ENCODE assay signal across 9 cellular contexts in the genomic region with DNA sequence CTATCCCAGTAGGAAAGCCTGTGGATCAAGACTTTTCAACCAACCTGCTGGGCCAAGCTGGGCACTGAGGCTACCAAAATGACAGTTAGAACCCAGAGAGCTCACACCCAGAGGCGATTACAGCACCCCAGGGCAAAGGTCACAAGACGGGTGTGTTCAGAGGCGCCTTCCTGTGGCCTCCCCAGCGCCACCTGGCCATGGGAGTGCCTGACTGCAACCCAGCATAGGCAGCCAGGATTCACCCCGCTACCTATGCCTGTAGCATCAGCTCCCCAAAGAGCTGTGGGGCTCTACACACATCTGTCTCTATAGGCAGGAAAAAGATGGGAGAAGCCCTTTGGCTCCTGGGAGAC. TPM values are rescaled to one million over a fixed set of nuclear protein-coding genes. Genes with fewer than 3 reads are reported as not detected.
DNase-seq lines count a peak whose midpoint lies in the region; ATAC-seq and TF ChIP-seq lines count a peak whose summit lies in the region.
"Had no signal": no experiment of that assay in that cellular context is flagged by ENCODE, and none has a peak within 500 bp of the region (broad histone marks: within the 10 kb centered on the region; RNA-seq: fewer than 3 reads in every experiment).

No MANE protein-coding gene starts in this region.

- no peak overlapping the region for H3K4me3 ChIP-seq in Peyer's patch
- H3K4me3 ChIP-seq in fibroblast of villous mesenchyme (ENCODE audit: low read depth, low read length): no peak overlapping the region
- H3K4me3 ChIP-seq in tibial nerve: no peak overlapping the region

- H3K36me3 ChIP-seq in Peyer's patch (peaks cover 0 to 31% (median 0%) of the 10 kb centered on the region in 3 donors), tibial nerve (peaks cover 9 to 100% (median 13%) of the 10 kb centered on the region in 3 donors)

- no peak overlapping the region for H3K4me3 Mint-ChIP-seq in activated CD4-positive, alpha-beta T cell treated with anti-CD3 and anti-CD28 coated beads, Interleukin-2, amount 10 ng/mL, durations not matched to agents 24 days and 14 days
- H3K4me3 Mint-ChIP-seq: natural killer cell treated with Interleukin-12 subunit alpha and Interleukin-12 subunit beta and Interleukin-15 and Interleukin-18, amount 100 ng/mL, for 72 hours had no signal

- intact Hi-C loops in activated CD4-positive, alpha-beta T cell treated with anti-CD3 and anti-CD28 coated beads, Interleukin-2, amount 10 ng/mL, durations not matched to agents 24 days and 14 days (cut with micrococcal nuclease): no loop called here

- TF ChIP-seq EP300 in tibial nerve (IDR thresholded peaks at IDR 0.05): no peak

- H3K4me1 ChIP-seq in Peyer's patch (peaks cover 0 to 10% (median 0%) of the 10 kb centered on the region in 4 donors), tibial nerve (peaks cover 0 to 15% (median 0%) of the 10 kb centered on the region in 4 donors)

- H3K9me3 ChIP-seq in Peyer's patch (no peaks in the 10 kb centered on the region), tibial nerve (no peaks in the 10 kb centered on the region)

- no peaks in the 10 kb centered on the region for H3K9me3 Mint-ChIP-seq in activated CD4-positive, alpha-beta T cell treated with anti-CD3 and anti-CD28 coated beads, Interleukin-2, amount 10 ng/mL, durations not matched to agents 24 days and 14 days
- H3K9me3 Mint-ChIP-seq: natural killer cell treated with Interleukin-12 subunit alpha and Interleukin-12 subunit beta and Interleukin-15 and Interleukin-18, amount 100 ng/mL, for 72 hours had no signal

- H3K27ac ChIP-seq in Peyer's patch: peak overlapping the region in 1 of 4 donors; percentile 55
- H3K27ac ChIP-seq in tibial nerve: peak overlapping the region in 2 of 4 donors; percentile 11 to 53

- H3K27ac Mint-ChIP-seq in activated CD4-positive, alpha-beta T cell treated with anti-CD3 and anti-CD28 coated beads, Interleukin-2, amount 10 ng/mL, durations not matched to agents 24 days and 14 days: no peak overlapping the region
- H3K27ac Mint-ChIP-seq: natural killer cell treated with Interleukin-12 subunit alpha and Interleukin-12 subunit beta and Interleukin-15 and Interleukin-18, amount 100 ng/mL, for 72 hours had no signal

- DNase-seq in activated CD4-positive, alpha-beta T cell treated with anti-CD3 and anti-CD28 coated beads, Interleukin-2, amount 10 ng/mL, durations not matched to agents 24 days and 14 days: peak; percentile 76
- no peak for DNase-seq in activated CD4-positive, alpha-beta T cell treated with anti-CD3 and anti-CD28 coated beads, Interleukin-2, amount 50 U/mL, for 4 hours
- DNase-seq in Peyer's patch (peak in 2 of 3 donors; percentile 88 to 89), fibroblast of villous mesenchyme (ENCODE audit: low read depth) (no peak), SW 1271 (lab: John Stamatoyannopoulos, UW) (no peak), tibial nerve (ENCODE audit: low spot score in 2 of 2) (no peak)

- TF ChIP-seq POLR2A in Peyer's patch (IDR thresholded peaks at IDR 0.05): no peak
- no peak for TF ChIP-seq POLR2A in tibial nerve (IDR thresholded peaks at IDR 0.05)

- no peaks in the 10 kb centered on the region for H3K27me3 Mint-ChIP-seq in activated CD4-positive, alpha-beta T cell treated with anti-CD3 and anti-CD28 coated beads, Interleukin-2, amount 10 ng/mL, durations not matched to agents 24 days and 14 days
- H3K27me3 Mint-ChIP-seq: natural killer cell treated with Interleukin-12 subunit alpha and Interleukin-12 subunit beta and Interleukin-15 and Interleukin-18, amount 100 ng/mL, for 72 hours had no signal

- TF ChIP-seq CTCF in Peyer's patch (IDR thresholded peaks at IDR 0.05) (peak in 4 of 6 experiments; percentile 35 to 82 (median 81)), fibroblast of villous mesenchyme (IDR thresholded peaks at IDR 0.05; ENCODE audit: insufficient read depth, low read depth, low read length) (peak; percentile 19), tibial nerve (IDR thresholded peaks at IDR 0.05) (no peak)

- H3K36me3 Mint-ChIP-seq in activated CD4-positive, alpha-beta T cell treated with anti-CD3 and anti-CD28 coated beads, Interleukin-2, amount 10 ng/mL, durations not matched to agents 24 days and 14 days (ENCODE audit: low read depth): no peaks in the 10 kb centered on the region
- H3K36me3 Mint-ChIP-seq: natural killer cell treated with Interleukin-12 subunit alpha and Interleukin-12 subunit beta and Interleukin-15 and Interleukin-18, amount 100 ng/mL, for 72 hours had no signal

- 36 to 53% methylated on average over 5 of the region's 5 CpGs for WGBS in tibial nerve, 2 donors

- no peaks in the 10 kb centered on the region for H3K27me3 ChIP-seq in Peyer's patch
- no peaks in the 10 kb centered on the region for H3K27me3 ChIP-seq in tibial nerve

- ATAC-seq in HG02642 (IDR thresholded peaks at IDR 0.05; ENCODE audit: poor library complexity, unreplicated experiment): peak; percentile 59
- ATAC-seq in GM18873 (IDR thresholded peaks at IDR 0.05; ENCODE audit: low FRiP score, unreplicated experiment): no peak

- peaks cover 2% of the 10 kb centered on the region for H3K4me1 Mint-ChIP-seq in activated CD4-positive, alpha-beta T cell treated with anti-CD3 and anti-CD28 coated beads, Interleukin-2, amount 10 ng/mL, durations not matched to agents 24 days and 14 days

RNA-seq across cellular contexts. Expression of a gene that starts 33.5 kb away (rescaled TPM):
- 0.62 and 1.5 TPM in 2 replicates for total RNA-seq in activated CD4-positive, alpha-beta T cell treated with anti-CD3 and anti-CD28 coated beads, Interleukin-2, amount 10 ng/mL, durations not matched to agents 24 days and 14 days
- total RNA-seq in Peyer's patch (10 to 100 TPM; 17.5 to 87.5 (median 31.2) TPM), fibroblast of villous mesenchyme (341 TPM in 2 replicates), tibial nerve (100 to 1,000 TPM; 171 to 354 (median 217) TPM)

RNA-seq across cellular contexts. Expression of a gene that starts 35.8 kb away (rescaled TPM):
- 0.14 TPM in 1 of 2 replicates, not detected in the other for total RNA-seq in activated CD4-positive, alpha-beta T cell treated with anti-CD3 and anti-CD28 coated beads, Interleukin-2, amount 10 ng/mL, durations not matched to agents 24 days and 14 days
- total RNA-seq in Peyer's patch: 10 to 100 TPM in 3 of 4 donors, 1 to 10 TPM in 1; 2.1 to 24.8 (median 13.5) TPM
- total RNA-seq in fibroblast of villous mesenchyme: under 0.01 TPM in 2 replicates
- total RNA-seq in tibial nerve: 10 to 100 TPM; 35.4 to 57.9 (median 45.3) TPM

RNA-seq across cellular contexts. Expression of a gene that starts 44.4 kb away (rescaled TPM):
- not detected in 2 replicates for total RNA-seq in activated CD4-positive, alpha-beta T cell treated with anti-CD3 and anti-CD28 coated beads, Interleukin-2, amount 10 ng/mL, durations not matched to agents 24 days and 14 days
- total RNA-seq in Peyer's patch (100 to 1,000 TPM; 177 to 429 (median 370) TPM), fibroblast of villous mesenchyme (under 0.01 and 0.64 TPM in 2 replicates), tibial nerve (1 to 10 TPM in 1 of 4 donors, under 1 TPM in 1, not detected in 2; 0.22 to 2.5 TPM)
- total RNA-seq: natural killer cell treated with Interleukin-12 subunit alpha and Interleukin-12 subunit beta and Interleukin-15 and Interleukin-18, amount 100 ng/mL, for 72 hours had no signal

Comparison
In these comparisons a context has a peak if more than half of its experiments do, and no peak if none do; other contexts are left out.
1. DNase-seq: peak in activated CD4-positive, alpha-beta T cell treated with anti-CD3 and anti-CD28 coated beads, Interleukin-2, amount 10 ng/mL, durations not matched to agents 24 days and 14 days (single experiment) and Peyer's patch (2 of 3); none in activated CD4-positive, alpha-beta T cell treated with anti-CD3 and anti-CD28 coated beads, Interleukin-2, amount 50 U/mL, for 4 hours (0 of 2), fibroblast of villous mesenchyme (single experiment), SW 1271 (0 of 2) and tibial nerve (0 of 2).
2. CTCF ChIP-seq: peak in Peyer's patch (4 of 6) and fibroblast of villous mesenchyme (single experiment); none in tibial nerve (0 of 5).
3. RNA of a gene that starts 44.4 kb away (total RNA-seq): 177 to 429 TPM in Peyer's patch; 0.22 to 2.5 TPM in tibial nerve, not detected in activated CD4-positive, alpha-beta T cell treated with anti-CD3 and anti-CD28 coated beads, Interleukin-2, amount 10 ng/mL, durations not matched to agents 24 days and 14 days and under 0.01 to 0.64 TPM in fibroblast of villous mesenchyme; every median in the first group is over 10 times any median in the second.